ENCODE assay signal across 8 cellular contexts in the genomic region with DNA sequence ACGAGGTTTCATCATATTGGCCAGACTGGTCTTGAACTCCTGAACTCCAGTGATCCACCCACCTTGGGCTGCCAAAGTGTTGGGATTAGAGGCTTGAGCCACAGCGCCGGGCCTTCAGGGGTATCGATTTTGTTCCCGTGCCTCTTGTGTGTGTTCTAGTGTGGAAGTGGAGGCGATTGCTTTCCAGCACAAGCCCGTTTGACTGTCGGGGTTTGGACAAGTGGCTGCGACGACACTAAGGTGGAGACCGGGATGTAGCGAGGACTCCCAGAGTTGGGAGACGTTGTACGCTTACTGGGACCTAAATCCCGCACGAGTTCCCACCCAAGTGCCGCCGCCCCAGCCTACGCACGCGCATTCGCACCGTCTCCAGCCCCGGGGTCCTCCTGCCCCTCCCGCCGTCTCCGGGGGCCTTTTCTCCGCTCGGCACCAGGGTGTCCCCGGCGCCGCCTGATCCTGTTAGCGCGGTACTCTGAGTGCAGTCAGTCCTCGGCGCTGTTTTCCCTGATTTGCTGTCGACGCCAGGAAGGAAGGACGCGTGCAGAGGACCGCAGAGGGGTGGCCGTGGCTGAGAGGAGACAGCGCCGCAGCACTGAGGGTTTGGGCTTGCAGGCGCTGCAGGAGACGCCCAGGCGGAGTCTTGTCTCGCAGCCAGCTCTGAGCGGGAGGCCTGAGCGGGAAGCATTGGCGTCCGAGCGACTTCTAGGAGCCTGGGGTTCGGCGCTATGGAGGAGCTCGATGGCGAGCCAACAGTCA. TPM values are rescaled to one million over a fixed set of nuclear protein-coding genes. Genes with fewer than 3 reads are reported as not detected.
DNase-seq lines count a peak whose midpoint lies in the region; ATAC-seq and TF ChIP-seq lines count a peak whose summit lies in the region.

A gene with protein sequence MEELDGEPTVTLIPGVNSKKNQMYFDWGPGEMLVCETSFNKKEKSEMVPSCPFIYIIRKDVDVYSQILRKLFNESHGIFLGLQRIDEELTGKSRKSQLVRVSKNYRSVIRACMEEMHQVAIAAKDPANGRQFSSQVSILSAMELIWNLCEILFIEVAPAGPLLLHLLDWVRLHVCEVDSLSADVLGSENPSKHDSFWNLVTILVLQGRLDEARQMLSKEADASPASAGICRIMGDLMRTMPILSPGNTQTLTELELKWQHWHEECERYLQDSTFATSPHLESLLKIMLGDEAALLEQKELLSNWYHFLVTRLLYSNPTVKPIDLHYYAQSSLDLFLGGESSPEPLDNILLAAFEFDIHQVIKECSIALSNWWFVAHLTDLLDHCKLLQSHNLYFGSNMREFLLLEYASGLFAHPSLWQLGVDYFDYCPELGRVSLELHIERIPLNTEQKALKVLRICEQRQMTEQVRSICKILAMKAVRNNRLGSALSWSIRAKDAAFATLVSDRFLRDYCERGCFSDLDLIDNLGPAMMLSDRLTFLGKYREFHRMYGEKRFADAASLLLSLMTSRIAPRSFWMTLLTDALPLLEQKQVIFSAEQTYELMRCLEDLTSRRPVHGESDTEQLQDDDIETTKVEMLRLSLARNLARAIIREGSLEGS (plus strand): TSS at position 643 of the 756 bp plus-strand sequence. CDS start 83 bp downstream, at position 726.

- DNase-seq in DMS114 treated with DMSO at 0.1 percent for 48 hours (lab: John Stamatoyannopoulos, UW; ENCODE audit: unreplicated experiment) (peak; percentile 90), LoVo (ENCODE audit: low spot score) (peak; percentile 96), RWPE1 (ENCODE audit: low spot score) (peak; percentile 100), fibroblast of mammary gland (ENCODE audit: low read depth) (peak; percentile 91)
- DNase-seq in naive thymus-derived CD8-positive, alpha-beta T cell = peak; percentile 82 to 98 (median 92)
- DNase-seq in stimulated activated naive B cell treated with anti-CD40 and anti-IgM and Interleukin-4, amounts not matched to agents 10 μg/mL and 1 μg/mL and 100 μg/mL, for 72 hours = peak; percentile 88

- CTCF ChIA-PET in RWPE1 (lab: Yijun Ruan, JAX) = interaction anchor here (0.6 to 0.7 kb wide), 3 partner anchors 100 to 225 kb away, joined by 3 to 4 read pairs (median 3); no protein-coding TSS in a partner anchor

- H3K9me3 Mint-ChIP-seq in activated T-helper 17 cell treated with anti-CD3 and anti-CD28 coated beads, Interleukin-2, amount 50 U/mL, for 72 hours = no peaks in the 10 kb centered on the region
- H3K9me3 Mint-ChIP-seq in naive thymus-derived CD8-positive, alpha-beta T cell = no peaks in the 10 kb centered on the region
- no peaks in the 10 kb centered on the region for H3K9me3 Mint-ChIP-seq in stimulated activated naive B cell treated with anti-CD40 and anti-IgM and Interleukin-4, amounts not matched to agents 10 μg/mL and 1 μg/mL and 100 μg/mL, for 72 hours

- POLR2A ChIA-PET in RWPE1 (lab: Yijun Ruan, JAX; ENCODE audit: low non-redundant PET) = interaction anchor here (1.0 kb wide), 1 partner anchor 260 kb away, joined by 3 read pairs; no protein-coding TSS in a partner anchor
- POLR2A ChIA-PET in naive thymus-derived CD8-positive, alpha-beta T cell (lab: Charles Lee) = interaction anchor here (0.6 to 2.5 kb wide), 10 partner anchors 15 to 192 kb away, joined by 3 to 16 read pairs (median 4); partner anchors contain the start of genes ARMC7, GGA3, MRPS7 and SLC25A19

- H3K36me3 Mint-ChIP-seq in activated T-helper 17 cell treated with anti-CD3 and anti-CD28 coated beads, Interleukin-2, amount 50 U/mL, for 72 hours (ENCODE audit: low read depth) = peaks cover 38% of the 10 kb centered on the region
- H3K36me3 Mint-ChIP-seq in naive thymus-derived CD8-positive, alpha-beta T cell = peaks cover 0 to 20% (median 4%) of the 10 kb centered on the region in 3 donors
- peaks cover 4% of the 10 kb centered on the region in 2 donors for H3K36me3 Mint-ChIP-seq in stimulated activated naive B cell treated with anti-CD40 and anti-IgM and Interleukin-4, amounts not matched to agents 10 μg/mL and 1 μg/mL and 100 μg/mL, for 72 hours

- peak within 1 kb of the TSS; percentile 99 for H3K27ac Mint-ChIP-seq in activated T-helper 17 cell treated with anti-CD3 and anti-CD28 coated beads, Interleukin-2, amount 50 U/mL, for 72 hours
- peak within 1 kb of the TSS; percentile 98 to 100 (median 99) for H3K27ac Mint-ChIP-seq in naive thymus-derived CD8-positive, alpha-beta T cell
- peak within 1 kb of the TSS; percentile 99 for H3K27ac Mint-ChIP-seq in stimulated activated naive B cell treated with anti-CD40 and anti-IgM and Interleukin-4, amounts not matched to agents 10 μg/mL and 1 μg/mL and 100 μg/mL, for 72 hours

- ATAC-seq in GM21786 (IDR thresholded peaks at IDR 0.05; ENCODE audit: unreplicated experiment) = peak; percentile 80
- peak; percentile 88 for ATAC-seq in activated T-helper 17 cell treated with anti-CD3 and anti-CD28 coated beads, Interleukin-2, amount 50 U/mL, for 72 hours (replicated peaks)
- peak; percentile 85 to 87 for ATAC-seq in naive thymus-derived CD8-positive, alpha-beta T cell
- peak; percentile 86 to 89 for ATAC-seq in stimulated activated naive B cell treated with anti-CD40 and anti-IgM and Interleukin-4, amounts not matched to agents 10 μg/mL and 1 μg/mL and 100 μg/mL, for 72 hours (replicated peaks)

- no peak for TF ChIP-seq CTCF in RWPE1 (conservative IDR thresholded peaks at IDR 0.05; ENCODE audit: low read depth)
- TF ChIP-seq CTCF in fibroblast of mammary gland (conservative IDR thresholded peaks at IDR 0.05; ENCODE audit: control insufficient read depth, insufficient read depth, low read depth, low read length) = no peak

- H3K4me3 Mint-ChIP-seq in activated T-helper 17 cell treated with anti-CD3 and anti-CD28 coated beads, Interleukin-2, amount 50 U/mL, for 72 hours = peak within 1 kb of the TSS; percentile 98
- peak within 1 kb of the TSS; percentile 92 to 97 (median 96) for H3K4me3 Mint-ChIP-seq in naive thymus-derived CD8-positive, alpha-beta T cell
- H3K4me3 Mint-ChIP-seq in stimulated activated naive B cell treated with anti-CD40 and anti-IgM and Interleukin-4, amounts not matched to agents 10 μg/mL and 1 μg/mL and 100 μg/mL, for 72 hours = peak within 1 kb of the TSS; percentile 98

- peak within 1 kb of the TSS; percentile 99 for H3K4me3 ChIP-seq in fibroblast of mammary gland (ENCODE audit: control insufficient read depth, low read depth, low read length)

- H3K27me3 Mint-ChIP-seq in activated T-helper 17 cell treated with anti-CD3 and anti-CD28 coated beads, Interleukin-2, amount 50 U/mL, for 72 hours = no peaks in the 10 kb centered on the region
- H3K27me3 Mint-ChIP-seq in naive thymus-derived CD8-positive, alpha-beta T cell = no peaks in the 10 kb centered on the region
- H3K27me3 Mint-ChIP-seq in stimulated activated naive B cell treated with anti-CD40 and anti-IgM and Interleukin-4, amounts not matched to agents 10 μg/mL and 1 μg/mL and 100 μg/mL, for 72 hours = no peaks in the 10 kb centered on the region

- peaks cover 5% of the 10 kb centered on the region for H3K4me1 Mint-ChIP-seq in activated T-helper 17 cell treated with anti-CD3 and anti-CD28 coated beads, Interleukin-2, amount 50 U/mL, for 72 hours
- H3K4me1 Mint-ChIP-seq in naive thymus-derived CD8-positive, alpha-beta T cell = peaks cover 11 to 40% (median 34%) of the 10 kb centered on the region in 4 donors
- peaks cover 13 to 22% of the 10 kb centered on the region in 2 donors for H3K4me1 Mint-ChIP-seq in stimulated activated naive B cell treated with anti-CD40 and anti-IgM and Interleukin-4, amounts not matched to agents 10 μg/mL and 1 μg/mL and 100 μg/mL, for 72 hours

- H3K27ac ChIP-seq in RWPE1 = peak within 1 kb of the TSS; percentile 98

RNA-seq across cellular contexts. Expression of the gene that starts here (rescaled TPM):
- total RNA-seq in activated T-helper 17 cell treated with anti-CD3 and anti-CD28 coated beads, Interleukin-2, amount 50 U/mL, for 72 hours = 100 to 1,000 TPM; 143 to 161 TPM
- 100 to 1,000 TPM; 150 to 155 TPM for total RNA-seq in naive thymus-derived CD8-positive, alpha-beta T cell
- polyA plus RNA-seq in naive thymus-derived CD8-positive, alpha-beta T cell = 10 to 100 TPM; 17.3 to 39.4 (median 21.4) TPM

Comparison
In these comparisons a context has a peak if more than half of its experiments do, and no peak if none do; other contexts are left out.
1. Peak in every context shown above with its lines: DNase-seq, ATAC-seq, H3K4me3 ChIP-seq and H3K27ac ChIP-seq.